21 cellular contexts compared by ENCODE assay signal in genomic region chr16:85999778-86000177, GRCh38.
"Had no signal": no experiment of that assay in that cellular context is flagged by ENCODE, and none has a peak within 500 bp of the region (broad histone marks: within the 10 kb centered on the region; RNA-seq: fewer than 3 reads in every experiment).

No MANE protein-coding gene starts in this region.

- H3K27me3 Mint-ChIP-seq: activated CD4-positive, alpha-beta memory T cell treated with anti-CD3 and anti-CD28 coated beads for 36 hours; activated naive CD8-positive, alpha-beta T cell; central memory CD8-positive, alpha-beta T cell; naive thymus-derived CD4-positive, alpha-beta T cell had no signal

- DNase-seq: activated naive CD4-positive, alpha-beta T cell; activated T-cell treated with anti-CD3 and anti-CD28 coated beads, Interleukin-2, amount 50 U/mL, for 1 hour; foreskin fibroblast; lower lobe of right lung; naive thymus-derived CD4-positive, alpha-beta T cell; occipital lobe; stimulated activated naive CD4-positive, alpha-beta T cell; substantia nigra; tibial artery; WERI-Rb-1 had no signal

- ATAC-seq: left lobe of liver; lower lobe of right lung; naive thymus-derived CD4-positive, alpha-beta T cell; right lobe of liver; SK-N-SH treated with all-trans-retinoic acid at 6 μM for 48 hours had no signal

- H3K36me3 Mint-ChIP-seq: activated CD4-positive, alpha-beta memory T cell treated with anti-CD3 and anti-CD28 coated beads for 36 hours; activated naive CD8-positive, alpha-beta T cell had no signal

- H3K27ac Mint-ChIP-seq: activated T-helper 2 cell treated with anti-CD3 and anti-CD28 coated beads, Interferon-gamma antibody, Interleukin-2, Interleukin-4, amounts not matched to agents 10 μg/mL and 5 μg/mL and 100 μg/mL, durations not matched to agents 14 hours and 24 hours and 36 hours had no signal

- H3K9me3 Mint-ChIP-seq: activated CD4-positive, alpha-beta memory T cell treated with anti-CD3 and anti-CD28 coated beads for 36 hours; activated T-helper 2 cell treated with anti-CD3 and anti-CD28 coated beads, Interferon-gamma antibody, Interleukin-2, Interleukin-4, amounts not matched to agents 10 μg/mL and 5 μg/mL and 100 μg/mL, durations not matched to agents 14 hours and 24 hours and 36 hours; central memory CD8-positive, alpha-beta T cell; naive thymus-derived CD4-positive, alpha-beta T cell; neural crest cell had no signal

- H3K4me3 Mint-ChIP-seq: activated CD4-positive, alpha-beta memory T cell treated with anti-CD3 and anti-CD28 coated beads for 36 hours; central memory CD8-positive, alpha-beta T cell; neural crest cell had no signal

- FAIRE-seq: astrocyte, colon, TTC549 had no signal
